In the genomic region with DNA sequence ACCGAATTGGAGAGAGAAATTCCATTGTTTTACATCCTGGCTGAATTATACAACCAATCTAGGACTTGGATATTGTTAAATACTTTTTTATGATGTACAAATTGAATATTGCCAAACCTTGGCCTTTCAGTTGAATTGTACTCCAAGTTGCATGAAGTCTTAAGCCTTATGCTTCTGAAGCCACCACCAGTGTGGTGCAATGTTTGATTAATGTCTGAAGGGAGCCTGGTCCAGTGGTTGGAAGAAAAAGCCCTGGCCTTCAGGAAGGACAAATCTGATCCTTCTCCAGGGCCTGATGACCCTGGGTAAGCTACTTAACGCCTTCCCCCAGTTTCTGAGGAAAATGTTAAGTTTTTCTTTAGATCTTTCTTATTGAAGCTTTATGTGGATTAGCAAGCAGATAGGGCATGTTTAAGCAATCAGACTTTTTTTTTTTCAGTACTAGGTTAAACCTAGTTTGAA, we compare ENCODE assay signal across 1 cellular context.
TF ChIP-seq lines count a peak whose summit lies in the region.

No MANE protein-coding gene starts in this region.

TF ChIP-seq in GM23338, 12 proteins besides CTCF, POLR2A, EP300 and RAD21 (continued from another document):
- TF ChIP-seq, protein P1, sequence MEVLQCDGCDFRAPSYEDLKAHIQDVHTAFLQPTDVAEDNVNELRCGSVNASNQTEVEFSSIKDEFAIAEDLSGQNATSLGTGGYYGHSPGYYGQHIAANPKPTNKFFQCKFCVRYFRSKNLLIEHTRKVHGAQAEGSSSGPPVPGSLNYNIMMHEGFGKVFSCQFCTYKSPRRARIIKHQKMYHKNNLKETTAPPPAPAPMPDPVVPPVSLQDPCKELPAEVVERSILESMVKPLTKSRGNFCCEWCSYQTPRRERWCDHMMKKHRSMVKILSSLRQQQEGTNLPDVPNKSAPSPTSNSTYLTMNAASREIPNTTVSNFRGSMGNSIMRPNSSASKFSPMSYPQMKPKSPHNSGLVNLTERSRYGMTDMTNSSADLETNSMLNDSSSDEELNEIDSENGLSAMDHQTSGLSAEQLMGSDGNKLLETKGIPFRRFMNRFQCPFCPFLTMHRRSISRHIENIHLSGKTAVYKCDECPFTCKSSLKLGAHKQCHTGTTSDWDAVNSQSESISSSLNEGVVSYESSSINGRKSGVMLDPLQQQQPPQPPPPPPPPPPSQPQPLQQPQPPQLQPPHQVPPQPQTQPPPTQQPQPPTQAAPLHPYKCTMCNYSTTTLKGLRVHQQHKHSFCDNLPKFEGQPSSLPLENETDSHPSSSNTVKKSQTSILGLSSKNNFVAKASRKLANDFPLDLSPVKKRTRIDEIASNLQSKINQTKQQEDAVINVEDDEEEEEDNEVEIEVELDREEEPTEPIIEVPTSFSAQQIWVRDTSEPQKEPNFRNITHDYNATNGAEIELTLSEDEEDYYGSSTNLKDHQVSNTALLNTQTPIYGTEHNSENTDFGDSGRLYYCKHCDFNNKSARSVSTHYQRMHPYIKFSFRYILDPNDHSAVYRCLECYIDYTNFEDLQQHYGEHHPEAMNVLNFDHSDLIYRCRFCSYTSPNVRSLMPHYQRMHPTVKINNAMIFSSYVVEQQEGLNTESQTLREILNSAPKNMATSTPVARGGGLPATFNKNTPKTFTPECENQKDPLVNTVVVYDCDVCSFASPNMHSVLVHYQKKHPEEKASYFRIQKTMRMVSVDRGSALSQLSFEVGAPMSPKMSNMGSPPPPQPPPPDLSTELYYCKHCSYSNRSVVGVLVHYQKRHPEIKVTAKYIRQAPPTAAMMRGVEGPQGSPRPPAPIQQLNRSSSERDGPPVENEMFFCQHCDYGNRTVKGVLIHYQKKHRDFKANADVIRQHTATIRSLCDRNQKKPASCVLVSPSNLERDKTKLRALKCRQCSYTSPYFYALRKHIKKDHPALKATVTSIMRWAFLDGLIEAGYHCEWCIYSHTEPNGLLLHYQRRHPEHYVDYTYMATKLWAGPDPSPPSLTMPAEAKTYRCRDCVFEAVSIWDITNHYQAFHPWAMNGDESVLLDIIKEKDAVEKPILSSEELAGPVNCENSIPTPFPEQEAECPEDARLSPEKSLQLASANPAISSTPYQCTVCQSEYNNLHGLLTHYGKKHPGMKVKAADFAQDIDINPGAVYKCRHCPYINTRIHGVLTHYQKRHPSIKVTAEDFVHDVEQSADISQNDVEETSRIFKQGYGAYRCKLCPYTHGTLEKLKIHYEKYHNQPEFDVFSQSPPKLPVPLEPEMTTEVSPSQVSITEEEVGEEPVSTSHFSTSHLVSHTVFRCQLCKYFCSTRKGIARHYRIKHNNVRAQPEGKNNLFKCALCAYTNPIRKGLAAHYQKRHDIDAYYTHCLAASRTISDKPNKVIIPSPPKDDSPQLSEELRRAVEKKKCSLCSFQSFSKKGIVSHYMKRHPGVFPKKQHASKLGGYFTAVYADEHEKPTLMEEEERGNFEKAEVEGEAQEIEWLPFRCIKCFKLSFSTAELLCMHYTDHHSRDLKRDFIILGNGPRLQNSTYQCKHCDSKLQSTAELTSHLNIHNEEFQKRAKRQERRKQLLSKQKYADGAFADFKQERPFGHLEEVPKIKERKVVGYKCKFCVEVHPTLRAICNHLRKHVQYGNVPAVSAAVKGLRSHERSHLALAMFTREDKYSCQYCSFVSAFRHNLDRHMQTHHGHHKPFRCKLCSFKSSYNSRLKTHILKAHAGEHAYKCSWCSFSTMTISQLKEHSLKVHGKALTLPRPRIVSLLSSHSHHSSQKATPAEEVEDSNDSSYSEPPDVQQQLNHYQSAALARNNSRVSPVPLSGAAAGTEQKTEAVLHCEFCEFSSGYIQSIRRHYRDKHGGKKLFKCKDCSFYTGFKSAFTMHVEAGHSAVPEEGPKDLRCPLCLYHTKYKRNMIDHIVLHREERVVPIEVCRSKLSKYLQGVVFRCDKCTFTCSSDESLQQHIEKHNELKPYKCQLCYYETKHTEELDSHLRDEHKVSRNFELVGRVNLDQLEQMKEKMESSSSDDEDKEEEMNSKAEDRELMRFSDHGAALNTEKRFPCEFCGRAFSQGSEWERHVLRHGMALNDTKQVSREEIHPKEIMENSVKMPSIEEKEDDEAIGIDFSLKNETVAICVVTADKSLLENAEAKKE (CRISPR knock-in tag; IDR thresholded peaks at IDR 0.05) = no peak
